In genomic region chrX:109537324-109537665, GRCh38 we compare ENCODE assay signal across 8 cellular contexts. TPM values are rescaled to one million over a fixed set of nuclear protein-coding genes. Genes with fewer than 3 reads are reported as not detected.
DNase-seq lines count a peak whose midpoint lies in the region; ATAC-seq and TF ChIP-seq lines count a peak whose summit lies in the region.

No MANE protein-coding gene starts in this region.

- ATAC-seq in lung (ENCODE audit: insufficient read depth, low FRiP score) (peak; percentile 23), upper lobe of right lung (peak; percentile 68)

- WGBS in lung, 2 donors = 0 to 21% methylated on average over 10 of the region's 10 CpGs

- H3K9ac ChIP-seq in colonic mucosa (ENCODE audit: low read depth in 2 of 2, low read length in 2 of 2) = peak overlapping the region in 1 of 2 donors; percentile 16

- intact Hi-C loops in colonic mucosa (cut with DNase I) = no loop called here
- intact Hi-C loops in upper lobe of right lung (cut with DNase I) = no loop called here

- H3K27ac ChIP-seq in colonic mucosa = peak overlapping the region; percentile 77
- peak overlapping the region; percentile 86 to 89 for H3K27ac ChIP-seq in lung (ENCODE audit: low read depth in 1 of 2, low read length in 1 of 2)
- peak overlapping the region; percentile 91 for H3K27ac ChIP-seq in upper lobe of right lung

- H3K4me3 ChIP-seq in colonic mucosa (peak overlapping the region; percentile 34), lung (no peak overlapping the region), upper lobe of right lung (peak overlapping the region; percentile 61)

- H3K9me3 ChIP-seq in colonic mucosa (no peaks in the 10 kb centered on the region), lung (ENCODE audit: control insufficient read depth in 2 of 2, insufficient read depth in 1 of 2, low read length in 1 of 2) (no peaks in the 10 kb centered on the region), upper lobe of right lung (no peaks in the 10 kb centered on the region)

- H3K36me3 ChIP-seq in colonic mucosa (no peaks in the 10 kb centered on the region), lung (ENCODE audit: control insufficient read depth in 2 of 2, insufficient read depth in 2 of 2, low read length in 2 of 2) (no peaks in the 10 kb centered on the region), upper lobe of right lung (no peaks in the 10 kb centered on the region)

- TF ChIP-seq CTCF in colonic mucosa (IDR thresholded peaks at IDR 0.05) = no peak
- no peak for TF ChIP-seq CTCF in lung (IDR thresholded peaks at IDR 0.05; ENCODE audit: control extremely low read depth, extremely low read depth)
- no peak for TF ChIP-seq CTCF in upper lobe of right lung (IDR thresholded peaks at IDR 0.05)

- no peaks in the 10 kb centered on the region for H3K4me1 ChIP-seq in colonic mucosa
- no peaks in the 10 kb centered on the region for H3K4me1 ChIP-seq in lung (ENCODE audit: control insufficient read depth in 2 of 2, insufficient read depth in 2 of 2, low read length in 2 of 2)
- H3K4me1 ChIP-seq in upper lobe of right lung = peaks cover 4% of the 10 kb centered on the region

- H3K27me3 ChIP-seq in colonic mucosa (no peaks in the 10 kb centered on the region), lung (ENCODE audit: control insufficient read depth, insufficient read depth) (no peaks in the 10 kb centered on the region), upper lobe of right lung (no peaks in the 10 kb centered on the region)

- DNase-seq in NCI-H345 (lab: John Stamatoyannopoulos, UW) (peak; percentile 37), NCI-H345 treated with DMSO at 0.1 percent for 48 hours (lab: John Stamatoyannopoulos, UW; ENCODE audit: unreplicated experiment) (no peak), NCI-H774 (lab: John Stamatoyannopoulos, UW) (peak; percentile 60), colonic mucosa (peak; percentile 58), lung (ENCODE audit: low spot score) (peak; percentile 65), upper lobe of right lung (peak; percentile 62), NOMO-1 (lab: John Stamatoyannopoulos, UW; ENCODE audit: unreplicated experiment in 2 of 2) (no peak)
- DNase-seq in stimulated activated CD4-positive, alpha-beta T cell treated with anti-CD3 and anti-CD28 coated beads, Interleukin-4, amount 100 ng/mL, for 1 hour = no peak

RNA-seq across cellular contexts. Expression of gene NXT2, which starts 0.7 kb away (rescaled TPM):
- 1 to 10 TPM; 7.4 to 8.4 TPM for total RNA-seq in colonic mucosa
- total RNA-seq in lung = 10 to 100 TPM in 1 of 2 donors, 1 to 10 TPM in 1; 9.5 to 16.8 TPM
- polyA plus RNA-seq in lung = 10 to 100 TPM in 1 of 2 donors, 1 to 10 TPM in 1; 7.4 to 10.1 TPM
- total RNA-seq in upper lobe of right lung = 9.3 TPM

RNA-seq across cellular contexts. Expression of gene GUCY2F, which starts 55.4 kb away (rescaled TPM):
- total RNA-seq in colonic mucosa (not detected), lung (not detected), upper lobe of right lung (0.12 TPM)
- under 1 TPM in 1 of 2 donors, not detected in 1; 0.03 TPM for polyA plus RNA-seq in lung

Comparison
In these comparisons a context has a peak if more than half of its experiments do, and no peak if none do; other contexts are left out.
1. DNase-seq: peak in NCI-H345 (single experiment), NCI-H774 (single experiment), colonic mucosa (single experiment), lung (single experiment) and upper lobe of right lung (single experiment); none in NCI-H345 treated with DMSO at 0.1 percent for 48 hours (single experiment), stimulated activated CD4-positive, alpha-beta T cell treated with anti-CD3 and anti-CD28 coated beads, Interleukin-4, amount 100 ng/mL, for 1 hour (single experiment) and NOMO-1 (0 of 2).
2. Peak in every context shown above with its lines, with median percentiles within 50 percentile points of each other: H3K27ac ChIP-seq.